ENCODE assay signal across 8 cellular contexts in the genomic region with DNA sequence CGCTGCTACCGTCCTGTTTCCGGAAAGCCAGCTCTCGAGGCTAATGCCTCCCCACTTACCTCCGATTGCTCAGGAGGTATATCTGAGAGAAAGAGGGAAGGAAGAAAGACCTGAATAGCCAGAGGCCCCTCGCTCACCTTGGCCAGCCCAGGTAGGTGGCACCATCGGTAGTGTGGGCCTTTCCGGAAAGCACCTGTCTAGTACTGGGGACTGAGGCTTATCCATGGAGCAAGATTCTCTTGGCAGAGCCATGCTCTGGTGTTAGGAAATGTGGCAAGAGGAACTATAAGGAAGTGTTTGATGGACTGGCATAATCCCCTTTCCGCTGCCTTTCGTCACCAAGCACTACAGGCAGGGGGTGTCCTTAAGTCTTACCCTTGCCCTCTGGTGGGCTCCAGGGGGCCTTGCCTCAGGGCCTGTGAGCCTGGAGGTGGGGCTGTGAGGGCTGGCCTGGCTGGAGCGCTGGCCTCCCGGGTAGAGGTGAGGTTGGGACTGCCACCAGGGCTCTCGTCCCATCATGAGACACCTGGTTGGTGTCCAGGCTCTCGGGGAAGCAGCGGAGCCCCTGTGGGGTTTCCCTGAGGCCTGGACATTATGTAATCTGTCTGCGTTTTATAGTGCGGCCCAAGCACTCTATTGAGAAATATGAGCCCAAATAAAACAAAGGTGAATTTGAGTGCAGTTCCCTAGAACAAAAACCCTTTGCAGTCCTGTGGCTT. TPM values are rescaled to one million over a fixed set of nuclear protein-coding genes. Genes with fewer than 3 reads are reported as not detected.
DNase-seq lines count a peak whose midpoint lies in the region; ATAC-seq, FAIRE-seq and TF ChIP-seq lines count a peak whose summit lies in the region.

No MANE protein-coding gene starts in this region.

- WGBS in HUES64, result 67% methylated on average over 17 of the region's 17 CpGs
- WGBS in K562 (ENCODE audit: insufficient coverage, low coverage, missing lambda C conversion rate), result 65% methylated on average over 17 of the region's 17 CpGs
- 70 to 76% (median 73%) methylated on average over 17 of the region's 17 CpGs for WGBS in ovary, 3 donors

- ATAC-seq in K562, result no peak
- ATAC-seq in lower lobe of right lung, result peak; percentile 50 to 62
- ATAC-seq in HG02623 (IDR thresholded peaks at IDR 0.05; ENCODE audit: unreplicated experiment), result no peak

- H3K9ac ChIP-seq in HUES64 (ENCODE audit: low read depth, low read length) (no peak overlapping the region), K562 (ENCODE audit: insufficient read depth in 1 of 2, low read depth in 2 of 2, low read length in 2 of 2) (peak overlapping the region; percentile 67 to 95)

- H3K9me3 ChIP-seq in AG04450 (ENCODE audit: control insufficient read depth, insufficient read depth, low read length) (no peaks in the 10 kb centered on the region; the same call in 1 of the 2 replicates), HUES64 (ENCODE audit: insufficient read depth, low read depth, low read length) (no peaks in the 10 kb centered on the region), K562 (replicated peaks; ENCODE audit: control insufficient read depth, insufficient read depth, low read depth, low read length) (peaks cover 5% of the 10 kb centered on the region; the same call in 1 of the 2 replicates), lower lobe of right lung (no peaks in the 10 kb centered on the region), ovary (no peaks in the 10 kb centered on the region)

- H3K4me2 ChIP-seq in K562 (ENCODE audit: insufficient read depth, low read length), result peak overlapping the region; percentile 97

- H3K27ac ChIP-seq in AG04450 (ENCODE audit: low read depth, low read length) (no peak overlapping the region), HUES64 (ENCODE audit: low read depth, low read length) (no peak overlapping the region; the same call in 1 of the 2 replicates), K562 (ENCODE audit: extremely low read depth, low read depth, low read length) (peak overlapping the region; percentile 70), lower lobe of right lung (peak overlapping the region; percentile 93), ovary (no peak overlapping the region)

- CTCF ChIA-PET in AG04450 (lab: Charles Lee) (no interaction called here), K562 (lab: Yijun Ruan, JAX; ENCODE audit: low intra/inter-chr PET ratio) (no interaction called here)

- peak overlapping the region; percentile 79; the same call in 1 of the 2 replicates for H3K4me3 ChIP-seq in AG04450 (ENCODE audit: low read depth, low read length)
- peak overlapping the region; percentile 67 for H3K4me3 ChIP-seq in HUES64 (ENCODE audit: low read length)
- H3K4me3 ChIP-seq in K562, result peak overlapping the region; percentile 54
- H3K4me3 ChIP-seq in lower lobe of right lung, result peak overlapping the region; percentile 94
- no peak overlapping the region for H3K4me3 ChIP-seq in ovary

- H2AFZ ChIP-seq in K562 (ENCODE audit: low read depth, low read length), result no peak overlapping the region

- H3K27me3 ChIP-seq in AG04450 (ENCODE audit: control insufficient read depth, insufficient read depth, low read length) (peaks cover 11% of the 10 kb centered on the region), HUES64 (ENCODE audit: insufficient read depth, low read length) (peaks cover 3% of the 10 kb centered on the region; the same call in 1 of the 2 replicates), K562 (ENCODE audit: control insufficient read depth in 2 of 2, insufficient read depth in 2 of 2, low read length in 2 of 2) (peaks cover 8 to 14% of the 10 kb centered on the region in 2 experiments), lower lobe of right lung (ENCODE audit: low read depth) (no peaks in the 10 kb centered on the region), ovary (no peaks in the 10 kb centered on the region)

- no TSS peak for BruUV-seq in K562 (replicated peaks; lab: Mats Ljungman, UMichigan)

- TF ChIP-seq EP300 in K562 (IDR thresholded peaks at IDR 0.05; ENCODE audit: low read length) (no peak), ovary (IDR thresholded peaks at IDR 0.05) (no peak)

- no peak for TF ChIP-seq RAD21 in K562 (CRISPR knock-in tag; conservative IDR thresholded peaks at IDR 0.05 in 1 of 2, IDR thresholded peaks at IDR 0.05 in 1 of 2)

- peaks cover 75% of the 10 kb centered on the region for H3K79me2 ChIP-seq in K562 (ENCODE audit: control insufficient read depth, insufficient read depth, low read length)

- H3K4me1 ChIP-seq in HUES64 (ENCODE audit: insufficient read depth, low read length), result peaks cover 50% of the 10 kb centered on the region
- peaks cover 56 to 59% of the 10 kb centered on the region in 2 experiments for H3K4me1 ChIP-seq in K562 (replicated peaks in 1 of 2; ENCODE audit: control insufficient read depth in 2 of 2, insufficient read depth in 2 of 2, low read length in 2 of 2)
- peaks cover 51% of the 10 kb centered on the region for H3K4me1 ChIP-seq in lower lobe of right lung
- peaks cover 16% of the 10 kb centered on the region for H3K4me1 ChIP-seq in ovary (ENCODE audit: insufficient read depth)

- H3K9me1 ChIP-seq in K562 (ENCODE audit: control insufficient read depth, insufficient read depth, low read length), result peaks cover 3% of the 10 kb centered on the region

- DNase-seq in AG04450 (ENCODE audit: low read depth, low spot score) (no peak), K562 (ENCODE audit: extremely low read depth in 1 of 4, low spot score in 3 of 4) (no peak), lower lobe of right lung (peak; percentile 66), inferior parietal cortex (ENCODE audit: extremely low spot score) (no peak), ovary (no peak), frontal cortex (ENCODE audit: low spot score in 2 of 2) (no peak)

- in situ Hi-C loops in K562 (cut with MboI), result no loop called here

- POLR2A ChIA-PET in AG04450 (lab: Yijun Ruan, JAX) (no interaction called here), K562 (lab: Yijun Ruan, JAX) (interaction anchor here (0.5 to 0.9 kb wide), 2 partner anchors 18 to 44 kb away, joined by 3 to 4 read pairs; no protein-coding TSS in a partner anchor)

- intact Hi-C loops in K562 (cut with micrococcal nuclease), result loop anchor here (1.0 to 5.0 kb wide), 2 partner anchors 35 to 49 kb away; no protein-coding TSS in a partner anchor
- intact Hi-C loops in lower lobe of right lung (cut with DNase I), result no loop called here
- intact Hi-C loops in ovary (cut with DNase I), result no loop called here

- TF ChIP-seq POLR2A in K562 (conservative IDR thresholded peaks at IDR 0.05) (no peak), ovary (IDR thresholded peaks at IDR 0.05) (no peak)

- H3K36me3 ChIP-seq in HUES64 (ENCODE audit: insufficient read depth, low read length) (no peaks in the 10 kb centered on the region), K562 (ENCODE audit: control insufficient read depth, insufficient read depth, low read length) (peaks cover 13% of the 10 kb centered on the region; the same call in 2 of the 3 replicates), lower lobe of right lung (no peaks in the 10 kb centered on the region), ovary (no peaks in the 10 kb centered on the region)

- TF ChIP-seq CTCF in AG04450 (IDR thresholded peaks at IDR 0.05; ENCODE audit: low read depth, low read length) (no peak), K562 (IDR thresholded peaks at IDR 0.05 in 2 of 3, conservative IDR thresholded peaks at IDR 0.05 in 1 of 3; ENCODE audit: insufficient read depth in 2 of 3, low read depth in 1 of 3, low read length in 3 of 3) (0 out of 6 replicates have a peak, but pooled peaks of 1 of the 3 experiments have one; percentile 4), lower lobe of right lung (IDR thresholded peaks at IDR 0.05) (no peak), ovary (IDR thresholded peaks at IDR 0.05) (no peak)

- no peak for FAIRE-seq in K562 (lab: Jason Lieb, UNC)
- FAIRE-seq in frontal cortex (lab: Jason Lieb, UNC), result no peak

- peaks cover 24% of the 10 kb centered on the region for H4K20me1 ChIP-seq in K562 (replicated peaks; ENCODE audit: control insufficient read depth, insufficient read depth, low read length)

TF ChIP-seq in K562, 482 proteins besides CTCF, POLR2A, EP300 and RAD21:
- TF ChIP-seq ZBTB7A (IDR thresholded peaks at IDR 0.05; ENCODE audit: borderline replicate concordance, control insufficient read depth, low read depth, low read length) (peak; percentile 72; the same call in 1 of the 2 replicates), SMAD4 (CRISPR knock-in tag; conservative IDR thresholded peaks at IDR 0.05) (no peak), MTA1 (IDR thresholded peaks at IDR 0.05; ENCODE audit: borderline replicate concordance) (no peak), RBM25 (IDR thresholded peaks at IDR 0.05; ENCODE audit: low read depth, low read length, severe bottlenecking) (no peak)

RNA-seq across cellular contexts. Expression of gene CMIP, which starts 2.9 kb away (rescaled TPM):
- polyA plus RNA-seq in AG04450 (2011; rRNA removed), result 2.7 and 5.5 TPM in 2 replicates
- polyA minus RNA-seq in AG04450 (2011; rRNA and poly(A)+ RNA removed), result 8.3 and 14.3 TPM in 2 replicates
- polyA plus RNA-seq in HUES64 (2013, experiment 1 of 2), result 23.9 TPM
- 30.1 TPM for polyA plus RNA-seq in HUES64 (2013, experiment 2 of 2)
- total RNA-seq in K562 (2011; cell fraction: chromatin; rRNA removed; ENCODE audit: low replicate concordance), result 107 and 183 TPM in 2 replicates
- total RNA-seq in K562 (2011; cell fraction: nucleolus; rRNA removed), result 75.7 and 79.0 TPM in 2 replicates
- 101 and 152 TPM in 2 replicates for total RNA-seq in K562 (2011; cell fraction: nucleoplasm; rRNA removed)
- 16.1 and 19.1 TPM in 2 replicates for total RNA-seq in K562 (2014; rRNA removed)
- total RNA-seq in K562 (2014; rRNA removed; fragmentation: Illumina TruSeq; extraction: Trizol), result 10.3 and 10.8 TPM in 2 replicates
- total RNA-seq in K562 (2015; rRNA removed; fragmentation: Illumina TruSeq; extraction: Trizol), result 9.7 and 11.5 TPM in 2 replicates
- total RNA-seq in K562 (2021), result 66.4 and 82.5 TPM in 2 replicates
- 8.1 and 19.2 TPM in 2 replicates for polyA plus RNA-seq in K562 (2011; rRNA removed)
- polyA plus RNA-seq in K562 (2011; cell fraction: cytosol; rRNA removed), result 17.6 and 21.0 TPM in 2 replicates
- polyA plus RNA-seq in K562 (2011; cell fraction: nucleus; rRNA removed), result 46.1 and 50.8 TPM in 2 replicates
- polyA plus RNA-seq in K562 (2012), result 51.9 and 88.9 TPM in 2 replicates
- polyA plus RNA-seq in K562 (2014; fragmentation: Illumina TruSeq; extraction: Trizol), result 39.4 and 41.6 TPM in 2 replicates
- polyA plus RNA-seq in K562 (2014; fragmentation: Nextera tagmentation; extraction: Ambion mirVana), result 1 to 10 TPM in 1 of 2 experiments, under 1 TPM in 1; 0.94 to 1.9 TPM
- 15.6 and 21.0 TPM in 2 replicates for polyA plus RNA-seq in K562 (2014; rRNA removed)
- 20.3 and 24.1 TPM in 2 replicates for polyA minus RNA-seq in K562 (2011; rRNA and poly(A)+ RNA removed)
- 45.6 and 90.6 TPM in 2 replicates for polyA minus RNA-seq in K562 (2011; cell fraction: cytosol; rRNA and poly(A)+ RNA removed)
- polyA minus RNA-seq in K562 (2011; cell fraction: nucleus; rRNA and poly(A)+ RNA removed), result 26.0 and 43.0 TPM in 2 replicates
- total RNA-seq in lower lobe of right lung, result 77.4 TPM
- 10 to 100 TPM; 19.4 to 68.2 (median 38.7) TPM for total RNA-seq in ovary
- polyA plus RNA-seq in ovary, result 10 to 100 TPM; 28.6 to 37.8 TPM
- 18.8 TPM for total RNA-seq in frontal cortex

Comparison
In these comparisons a context has a peak if more than half of its experiments do, and no peak if none do; other contexts are left out.
1. H3K27ac ChIP-seq: peak in K562 (single experiment) and lower lobe of right lung (single experiment); none in AG04450 (single experiment), HUES64 (single experiment) and ovary (0 of 2).
2. ATAC-seq: peak in lower lobe of right lung (2 of 2); none in K562 (single experiment) and HG02623 (single experiment).